16 cellular contexts compared by ENCODE assay signal in the genomic region with DNA sequence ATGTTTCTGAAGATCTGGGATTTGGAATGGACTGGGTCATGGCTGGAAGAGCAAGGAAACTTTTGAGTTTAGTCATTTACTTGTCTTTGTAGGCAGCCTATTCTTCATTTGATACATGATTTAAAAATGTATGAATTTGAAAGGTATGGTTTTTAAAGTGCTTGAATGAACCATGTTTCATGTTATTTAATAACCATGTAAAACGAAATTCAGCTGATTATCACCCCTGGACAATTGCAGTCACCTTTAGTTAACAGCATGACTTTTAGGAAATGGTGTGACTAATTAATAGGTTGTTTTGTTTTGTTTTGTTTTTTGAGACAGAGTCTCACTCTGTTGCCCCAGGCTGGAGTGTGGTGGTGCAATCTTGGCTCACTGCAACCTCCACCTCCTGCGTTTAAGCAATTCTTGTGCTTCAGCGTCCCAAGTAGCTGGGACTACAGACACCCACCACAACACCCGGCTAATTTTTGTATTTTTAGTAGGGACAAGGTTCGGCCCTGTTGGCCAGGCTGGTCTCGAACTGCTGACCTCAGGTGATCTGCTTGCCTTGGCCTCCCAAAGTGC. TPM values are rescaled to one million over a fixed set of nuclear protein-coding genes. Genes with fewer than 3 reads are reported as not detected.
DNase-seq lines count a peak whose midpoint lies in the region; ATAC-seq, FAIRE-seq and TF ChIP-seq lines count a peak whose summit lies in the region.
"Had no signal": no experiment of that assay in that cellular context is flagged by ENCODE, and none has a peak within 500 bp of the region (broad histone marks: within the 10 kb centered on the region; RNA-seq: fewer than 3 reads in every experiment).

No MANE protein-coding gene starts in this region.

- WGBS in trophoblast cell (ENCODE audit: extremely low coverage, insufficient coverage, insufficient read length) = no CpG with 5 or more reads among the region's 6 CpGs

- H3K4me2 ChIP-seq in trophoblast cell (ENCODE audit: low read length) = no peak overlapping the region
- no peak overlapping the region for H3K4me2 ChIP-seq in osteoblast (ENCODE audit: insufficient read depth, low read length)

- H2BK5ac ChIP-seq in trophoblast cell (ENCODE audit: low read depth, low read length, poor library complexity) = no peak overlapping the region

- peak overlapping the region; percentile 95 for H3K27ac Mint-ChIP-seq in activated CD4-positive, alpha-beta T cell treated with anti-CD3 and anti-CD28 coated beads for 36 hours
- H3K27ac Mint-ChIP-seq in activated naive CD8-positive, alpha-beta T cell = peak overlapping the region; percentile 99

- DNase-seq in activated CD4-positive, alpha-beta T cell treated with anti-CD3 and anti-CD28 coated beads for 36 hours = no peak
- no peak for DNase-seq in activated CD4-positive, alpha-beta T cell treated with anti-CD3 and anti-CD28 coated beads, Interleukin-2, amount 50 U/mL, for 4 hours
- DNase-seq in GM19239 (ENCODE audit: insufficient read length, low spot score) (no peak), trophoblast cell (peak; percentile 78 to 86), osteoblast (ENCODE audit: insufficient read length, low spot score, missing footprints) (no peak), NCI-H1417 treated with DMSO at 0.1 percent for 48 hours (lab: John Stamatoyannopoulos, UW) (no peak), GM19240 (ENCODE audit: insufficient read length, low spot score) (no peak)
- DNase-seq: ACHN, cortex of kidney, left lung, NCI-H1436 treated with DMSO at 0.1 percent for 48 hours, NCI-H510A, small intestine, T1000 had no signal

- H4K12ac ChIP-seq in trophoblast cell (ENCODE audit: low read depth, low read length) = no peak overlapping the region

- peak overlapping the region; percentile 84 for H3K4me3 Mint-ChIP-seq in activated CD4-positive, alpha-beta T cell treated with anti-CD3 and anti-CD28 coated beads for 36 hours
- H3K4me3 Mint-ChIP-seq in activated naive CD8-positive, alpha-beta T cell = peak overlapping the region; percentile 94

- H3K9me3 ChIP-seq in trophoblast cell (ENCODE audit: insufficient read depth, low read depth, low read length) = peaks cover 5% of the 10 kb centered on the region
- H3K9me3 ChIP-seq in osteoblast (ENCODE audit: low read depth, low read length) = no peaks in the 10 kb centered on the region
- H3K9me3 ChIP-seq: left lung, thoracic aorta had no signal

- intact Hi-C loops in activated CD4-positive, alpha-beta T cell treated with anti-CD3 and anti-CD28 coated beads for 36 hours (cut with DNase I, micrococcal nuclease) = loop anchor here (5.0 to 10.0 kb wide), 3 partner anchors 135 to 1662 kb away; partner anchors contain the start of genes FBXO30 (in 1 of the 2), HIVEP2 (in 1 of the 2) and UTRN (in 1 of the 2)

- H2AFZ ChIP-seq in trophoblast cell (ENCODE audit: insufficient read depth, low read length, poor library complexity) = no peak overlapping the region
- H2AFZ ChIP-seq in osteoblast (ENCODE audit: low read length) = no peak overlapping the region

- H3K79me1 ChIP-seq in trophoblast cell (ENCODE audit: low read length) = no peaks in the 10 kb centered on the region

- no peak overlapping the region for H3K14ac ChIP-seq in trophoblast cell (ENCODE audit: low read length)

- H3K36me3 Mint-ChIP-seq in activated CD4-positive, alpha-beta T cell treated with anti-CD3 and anti-CD28 coated beads for 36 hours (ENCODE audit: low read depth) = peaks cover 53% of the 10 kb centered on the region
- H3K36me3 Mint-ChIP-seq in activated naive CD8-positive, alpha-beta T cell = peaks cover 17% of the 10 kb centered on the region

- ATAC-seq in activated CD4-positive, alpha-beta T cell treated with anti-CD3 and anti-CD28 coated beads for 36 hours = no peak
- ATAC-seq: left lung had no signal

- POLR2A ChIA-PET in activated CD4-positive, alpha-beta T cell treated with anti-CD3 and anti-CD28 coated beads for 36 hours (lab: Charles Lee) = interaction anchor here (0.5 kb wide), 1 partner anchor 48 kb away, joined by 3 read pairs; no protein-coding TSS in a partner anchor

- H3K27me3 ChIP-seq in trophoblast cell (ENCODE audit: insufficient read depth, low read length) (peaks cover 18% of the 10 kb centered on the region), osteoblast (ENCODE audit: insufficient read depth, low read length) (peaks cover 18% of the 10 kb centered on the region)
- H3K27me3 ChIP-seq: left lung had no signal

- no peak overlapping the region for H4K8ac ChIP-seq in trophoblast cell (ENCODE audit: low read depth, low read length)

- H3K79me2 ChIP-seq in trophoblast cell (ENCODE audit: control insufficient read depth, insufficient read depth, low read length, poor library complexity) = no peaks in the 10 kb centered on the region
- H3K79me2 ChIP-seq in osteoblast (ENCODE audit: insufficient read depth, low read length) = no peaks in the 10 kb centered on the region

- H3K9me3 Mint-ChIP-seq in activated CD4-positive, alpha-beta T cell treated with anti-CD3 and anti-CD28 coated beads for 36 hours (ENCODE audit: low read depth) = no peaks in the 10 kb centered on the region
- H3K9me3 Mint-ChIP-seq in activated naive CD8-positive, alpha-beta T cell (ENCODE audit: low read depth) = no peaks in the 10 kb centered on the region

- H3K4ac ChIP-seq in trophoblast cell (ENCODE audit: low read depth, low read length) = no peak overlapping the region

- FAIRE-seq in GM19239 (lab: Jason Lieb, UNC) = peak; percentile 62
- FAIRE-seq: small intestine had no signal

- no peak for TF ChIP-seq CTCF in osteoblast (IDR thresholded peaks at IDR 0.05; ENCODE audit: extremely low read depth, low read depth, low read length)

- peaks cover 0 to 8% of the 10 kb centered on the region in 2 experiments for H3K4me1 ChIP-seq in trophoblast cell (ENCODE audit: control insufficient read depth in 1 of 2, insufficient read depth in 2 of 2, low read length in 2 of 2)
- peaks cover 8% of the 10 kb centered on the region for H3K4me1 ChIP-seq in osteoblast (ENCODE audit: insufficient read depth, low read length)

- no peak overlapping the region for H2BK120ac ChIP-seq in trophoblast cell (ENCODE audit: insufficient read depth, low read length, poor library complexity)

- H2BK12ac ChIP-seq in trophoblast cell (ENCODE audit: low read length) = no peak overlapping the region

- H4K20me1 ChIP-seq in osteoblast (ENCODE audit: insufficient read depth, low read length) = no peaks in the 10 kb centered on the region

- peaks cover 3% of the 10 kb centered on the region for H3K27me3 Mint-ChIP-seq in activated CD4-positive, alpha-beta T cell treated with anti-CD3 and anti-CD28 coated beads for 36 hours
- H3K27me3 Mint-ChIP-seq in activated naive CD8-positive, alpha-beta T cell = no peaks in the 10 kb centered on the region

- H3K4me3 ChIP-seq in trophoblast cell (ENCODE audit: low read depth, low read length) = no peak overlapping the region
- no peak overlapping the region for H3K4me3 ChIP-seq in osteoblast (ENCODE audit: insufficient read depth, low read length)
- H3K4me3 ChIP-seq: thoracic aorta had no signal

- H3K9ac ChIP-seq in trophoblast cell (ENCODE audit: low read length) = no peak overlapping the region

- H3K4me1 Mint-ChIP-seq in activated CD4-positive, alpha-beta T cell treated with anti-CD3 and anti-CD28 coated beads for 36 hours = peaks cover 61% of the 10 kb centered on the region
- peaks cover 49% of the 10 kb centered on the region for H3K4me1 Mint-ChIP-seq in activated naive CD8-positive, alpha-beta T cell (ENCODE audit: low read depth)

- CTCF ChIA-PET in activated CD4-positive, alpha-beta T cell treated with anti-CD3 and anti-CD28 coated beads for 36 hours (lab: Charles Lee) = interaction anchor here (1.1 kb wide), 1 partner anchor 21 kb away, joined by 5 read pairs; no protein-coding TSS in a partner anchor

- H4K91ac ChIP-seq in trophoblast cell (ENCODE audit: low read depth, low read length) = no peak overlapping the region

- no peak overlapping the region for H3K18ac ChIP-seq in trophoblast cell (ENCODE audit: low read length)

- no peak overlapping the region for H3K23ac ChIP-seq in trophoblast cell (ENCODE audit: low read length)

- H3K27ac ChIP-seq in trophoblast cell (ENCODE audit: low read depth, low read length) = no peak overlapping the region
- H3K27ac ChIP-seq in osteoblast (ENCODE audit: low read depth, low read length) = no peak overlapping the region
- H3K27ac ChIP-seq: thoracic aorta had no signal

- H2AK5ac ChIP-seq in trophoblast cell (ENCODE audit: low read length) = no peak overlapping the region

- H3K36me3 ChIP-seq in trophoblast cell (ENCODE audit: control insufficient read depth in 1 of 2, insufficient read depth in 2 of 2, low read length in 2 of 2) = no peaks in the 10 kb centered on the region
- H3K36me3 ChIP-seq in osteoblast (ENCODE audit: insufficient read depth, low read length) = no peaks in the 10 kb centered on the region
- H3K36me3 ChIP-seq: thoracic aorta had no signal

RNA-seq across cellular contexts. Expression of gene STX11, which starts 2.1 kb away (rescaled TPM):
- 10 to 100 TPM; 19.6 to 20.9 TPM for total RNA-seq in activated CD4-positive, alpha-beta T cell treated with anti-CD3 and anti-CD28 coated beads for 36 hours
- polyA plus RNA-seq in trophoblast cell (2013) = 1.7 and 2.3 TPM in 2 replicates
- total RNA-seq in osteoblast = 0.29 and 0.36 TPM in 2 replicates

RNA-seq across cellular contexts. Expression of gene SF3B5, which starts 57.0 kb away (rescaled TPM):
- 100 to 1,000 TPM; 152 to 164 TPM for total RNA-seq in activated CD4-positive, alpha-beta T cell treated with anti-CD3 and anti-CD28 coated beads for 36 hours
- 171 and 172 TPM in 2 replicates for polyA plus RNA-seq in trophoblast cell (2013)
- total RNA-seq in osteoblast = 67.5 and 78.9 TPM in 2 replicates

Comparison
In these comparisons a context has a peak if more than half of its experiments do, and no peak if none do; other contexts are left out.
1. DNase-seq: peak in trophoblast cell (2 of 2); none in activated CD4-positive, alpha-beta T cell treated with anti-CD3 and anti-CD28 coated beads for 36 hours (single experiment), activated CD4-positive, alpha-beta T cell treated with anti-CD3 and anti-CD28 coated beads, Interleukin-2, amount 50 U/mL, for 4 hours (0 of 2), GM19239 (single experiment), osteoblast (single experiment), NCI-H1417 treated with DMSO at 0.1 percent for 48 hours (single experiment) and GM19240 (single experiment).
2. RNA of gene STX11, which starts 2.1 kb away (total RNA-seq): 19.6 to 20.9 TPM in activated CD4-positive, alpha-beta T cell treated with anti-CD3 and anti-CD28 coated beads for 36 hours; 0.29 to 0.36 TPM in osteoblast; every median in the first group is over 10 times any median in the second.